1 cellular context compared by ENCODE assay signal in the genomic region with DNA sequence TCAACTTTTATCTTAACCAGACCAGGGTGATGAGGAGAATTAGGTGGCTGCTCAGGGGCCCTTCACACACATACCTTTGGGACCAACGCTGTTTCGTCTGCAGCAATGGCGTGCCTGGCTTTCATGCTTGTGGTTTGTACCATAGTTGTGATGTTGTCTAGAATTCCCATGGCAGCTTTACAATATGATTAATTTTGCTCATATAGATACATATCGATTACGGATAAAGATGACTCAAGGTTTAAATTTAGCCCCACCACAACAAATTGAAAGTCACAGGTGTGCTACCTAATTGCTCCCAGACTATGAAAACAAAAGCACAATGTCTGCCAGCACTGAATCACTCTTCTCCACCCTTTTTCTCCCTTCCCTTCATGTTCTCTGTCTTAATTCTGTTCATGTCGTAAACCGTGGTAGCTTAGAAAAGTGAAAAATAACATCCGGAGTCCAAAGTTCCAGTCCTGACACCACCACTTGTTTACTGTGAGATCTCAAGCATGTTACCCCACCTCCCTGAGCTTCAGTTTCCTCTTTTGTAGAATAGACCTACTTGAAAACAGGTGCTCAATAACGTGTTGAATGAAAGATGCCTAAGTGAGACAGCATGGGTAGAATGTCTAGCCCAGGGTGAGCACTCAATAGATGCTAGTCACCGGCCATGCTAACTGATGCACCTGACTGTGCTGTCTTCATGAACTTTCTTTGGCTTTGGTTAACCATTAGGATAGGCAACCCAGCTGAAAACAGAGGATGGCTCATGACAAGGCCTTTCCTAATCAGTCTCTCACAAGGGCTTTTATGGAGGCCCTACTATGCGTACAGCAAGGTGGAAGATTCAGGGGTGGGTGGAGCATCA.
TF ChIP-seq lines count a peak whose summit lies in the region.

No MANE protein-coding gene starts in this region.

TF ChIP-seq in GM23338, 12 proteins besides CTCF, POLR2A, EP300 and RAD21 (continued from another document):
- TF ChIP-seq ZNF462 (CRISPR knock-in tag; IDR thresholded peaks at IDR 0.05) (no peak), ETS1 (IDR thresholded peaks at IDR 0.05) (no peak)
